39 cellular contexts compared by ENCODE assay signal in genomic region chr4:121439669-121440068, GRCh38. TPM values are rescaled to one million over a fixed set of nuclear protein-coding genes. Genes with fewer than 3 reads are reported as not detected.
"Had no signal": no experiment of that assay in that cellular context is flagged by ENCODE, and none has a peak within 500 bp of the region (broad histone marks: within the 10 kb centered on the region; RNA-seq: fewer than 3 reads in every experiment).

No MANE protein-coding gene starts in this region.

- H3K4me1 ChIP-seq: adrenal gland, ascending aorta, breast epithelium had no signal

- H3K27ac ChIP-seq: adrenal gland, ascending aorta, brain microvascular endothelial cell, breast epithelium, cardiac muscle cell had no signal

- H3K27ac Mint-ChIP-seq: activated naive CD4-positive, alpha-beta T cell treated with anti-CD3 and anti-CD28 coated beads for 36 hours; activated naive CD4-positive, alpha-beta T cell treated with anti-CD3 and anti-CD28 coated beads, Interleukin-2, amount 10 ng/mL, durations not matched to agents 7 days and 5 days; activated naive CD4-positive, alpha-beta T cell treated with anti-CD3 and anti-CD28 coated beads, Interleukin-2, amount 50 U/mL, for 24 hours; activated naive CD4-positive, alpha-beta T cell treated with anti-CD3 and anti-CD28 coated beads, Interleukin-2, amount 50 U/mL, for 72 hours; activated naive CD8-positive, alpha-beta T cell; activated naive CD8-positive, alpha-beta T cell treated with anti-CD3 and anti-CD28 coated beads for 36 hours; activated naive CD8-positive, alpha-beta T cell treated with anti-CD3 and anti-CD28 coated beads, Interleukin-2, amount 10 ng/mL, durations not matched to agents 7 days and 5 days; activated naive CD8-positive, alpha-beta T cell treated with anti-CD3 and anti-CD28 coated beads, Interleukin-2, amount 50 U/mL, for 24 hours; activated T-cell treated with anti-CD3 and anti-CD28 coated beads, Interleukin-2, amount 50 U/mL, for 24 hours; activated T-cell treated with anti-CD3 and anti-CD28 coated beads, Interleukin-2, amount 50 U/mL, for 72 hours; activated T-helper 1 cell treated with anti-CD3 and anti-CD28 coated beads, Interleukin-12 subunit alpha, Interleukin-12 subunit beta, Interleukin-2, Interleukin-4 antibody, amounts not matched to agents 30 ng/mL and 10 ng/mL and 1 ng/mL, durations not matched to agents 14 hours and 24 hours and 36 hours; activated T-helper 17 cell treated with anti-CD3 and anti-CD28 coated beads, Interleukin-2, amount 50 U/mL, for 72 hours; activated T-helper 2 cell treated with anti-CD3 and anti-CD28 coated beads, Interferon-gamma antibody, Interleukin-2, Interleukin-4, amounts not matched to agents 10 μg/mL and 5 μg/mL and 100 μg/mL, durations not matched to agents 14 hours and 24 hours and 36 hours; brain had no signal

- H3K4me3 Mint-ChIP-seq: activated naive CD4-positive, alpha-beta T cell treated with anti-CD3 and anti-CD28 coated beads for 36 hours; activated naive CD4-positive, alpha-beta T cell treated with anti-CD3 and anti-CD28 coated beads, Interleukin-2, amount 10 ng/mL, durations not matched to agents 7 days and 5 days; activated naive CD4-positive, alpha-beta T cell treated with anti-CD3 and anti-CD28 coated beads, Interleukin-2, amount 50 U/mL, for 24 hours; activated naive CD8-positive, alpha-beta T cell; activated naive CD8-positive, alpha-beta T cell treated with anti-CD3 and anti-CD28 coated beads for 36 hours; activated naive CD8-positive, alpha-beta T cell treated with anti-CD3 and anti-CD28 coated beads, Interleukin-2, amount 10 ng/mL, durations not matched to agents 7 days and 5 days; activated naive CD8-positive, alpha-beta T cell treated with anti-CD3 and anti-CD28 coated beads, Interleukin-2, amount 50 U/mL, for 24 hours; activated T-cell treated with anti-CD3 and anti-CD28 coated beads, Interleukin-2, amount 50 U/mL, for 24 hours; activated T-cell treated with anti-CD3 and anti-CD28 coated beads, Interleukin-2, amount 50 U/mL, for 4 hours; activated T-cell treated with anti-CD3 and anti-CD28 coated beads, Interleukin-2, amount 50 U/mL, for 72 hours; activated T-helper 1 cell treated with anti-CD3 and anti-CD28 coated beads, Interleukin-12 subunit alpha, Interleukin-12 subunit beta, Interleukin-2, Interleukin-4 antibody, amounts not matched to agents 30 ng/mL and 10 ng/mL and 1 ng/mL, durations not matched to agents 14 hours and 24 hours and 36 hours; activated T-helper 17 cell treated with anti-CD3 and anti-CD28 coated beads, Interleukin-2, amount 50 U/mL, for 72 hours; brain; central memory CD8-positive, alpha-beta T cell had no signal

- H3K27me3 ChIP-seq: adrenal gland, ascending aorta, brain microvascular endothelial cell, breast epithelium, cardiac muscle cell had no signal

- H3K36me3 Mint-ChIP-seq: activated naive CD4-positive, alpha-beta T cell treated with anti-CD3 and anti-CD28 coated beads, Interleukin-2, amount 10 ng/mL, durations not matched to agents 7 days and 5 days; activated naive CD8-positive, alpha-beta T cell treated with anti-CD3 and anti-CD28 coated beads for 36 hours; activated naive CD8-positive, alpha-beta T cell treated with anti-CD3 and anti-CD28 coated beads, Interleukin-2, amount 10 ng/mL, durations not matched to agents 7 days and 5 days; brain had no signal

- H3K36me3 ChIP-seq: adrenal gland, ascending aorta, brain microvascular endothelial cell, breast epithelium, cardiac muscle cell had no signal

- ATAC-seq: activated naive CD4-positive, alpha-beta T cell treated with anti-CD3 and anti-CD28 coated beads, Interleukin-2, amount 50 U/mL, for 72 hours; activated naive CD8-positive, alpha-beta T cell treated with anti-CD3 and anti-CD28 coated beads, Interleukin-2, amount 50 U/mL, for 24 hours; activated T-cell treated with anti-CD3 and anti-CD28 coated beads, Interleukin-2, amount 50 U/mL, for 4 hours; activated T-cell treated with anti-CD3 and anti-CD28 coated beads, Interleukin-2, amount 50 U/mL, for 72 hours; activated T-helper 17 cell treated with anti-CD3 and anti-CD28 coated beads, Interleukin-2, amount 50 U/mL, for 72 hours had no signal

- DNase-seq: activated effector memory CD4-positive, alpha-beta T cell treated with anti-CD3 and anti-CD28 coated beads, Interleukin-2, amount 50 U/mL, for 16 hours; activated effector memory CD4-positive, alpha-beta T cell treated with Interleukin-2 at 50 U/mL for 16 hours; activated gamma-delta T cell; activated gamma-delta T cell treated with Interleukin-2 at 50 U/mL for 16 hours; activated naive CD4-positive, alpha-beta T cell; activated naive CD4-positive, alpha-beta T cell treated with anti-CD3 and anti-CD28 coated beads for 36 hours; activated naive CD4-positive, alpha-beta T cell treated with anti-CD3 and anti-CD28 coated beads, Interleukin-2, amount 10 ng/mL, durations not matched to agents 7 days and 5 days; activated naive CD4-positive, alpha-beta T cell treated with anti-CD3 and anti-CD28 coated beads, Interleukin-2, amount 50 U/mL, for 16 hours; activated naive CD4-positive, alpha-beta T cell treated with Interleukin-2 at 50 U/mL for 16 hours; activated naive CD8-positive, alpha-beta T cell treated with anti-CD3 and anti-CD28 coated beads for 36 hours; activated naive CD8-positive, alpha-beta T cell treated with anti-CD3 and anti-CD28 coated beads, Interleukin-2, amount 10 ng/mL, durations not matched to agents 7 days and 5 days; activated naive CD8-positive, alpha-beta T cell treated with anti-CD3 and anti-CD28 coated beads, Interleukin-2, amount 50 U/mL, for 24 hours; activated T-cell treated with anti-CD3 and anti-CD28 coated beads, Interleukin-2, amount 50 U/mL, for 1 hour; activated T-cell treated with anti-CD3 and anti-CD28 coated beads, Interleukin-2, amount 50 U/mL, for 24 hours; activated T-cell treated with anti-CD3 and anti-CD28 coated beads, Interleukin-2, amount 50 U/mL, for 4 hours; activated T-cell treated with anti-CD3 and anti-CD28 coated beads, Interleukin-2, amount 50 U/mL, for 48 hours; activated T-cell treated with anti-CD3 and anti-CD28 coated beads, Interleukin-2, amount 50 U/mL, for 72 hours; adrenal gland; amniotic stem cell; amygdala; anterior cingulate cortex; brain microvascular endothelial cell; caudate nucleus; central memory CD4-positive, alpha-beta T cell; cerebellar nuclear complex had no signal

- H3K4me1 Mint-ChIP-seq: activated naive CD4-positive, alpha-beta T cell treated with anti-CD3 and anti-CD28 coated beads, Interleukin-2, amount 10 ng/mL, durations not matched to agents 7 days and 5 days; activated naive CD4-positive, alpha-beta T cell treated with anti-CD3 and anti-CD28 coated beads, Interleukin-2, amount 50 U/mL, for 24 hours; activated naive CD8-positive, alpha-beta T cell treated with anti-CD3 and anti-CD28 coated beads for 36 hours; activated naive CD8-positive, alpha-beta T cell treated with anti-CD3 and anti-CD28 coated beads, Interleukin-2, amount 10 ng/mL, durations not matched to agents 7 days and 5 days; activated naive CD8-positive, alpha-beta T cell treated with anti-CD3 and anti-CD28 coated beads, Interleukin-2, amount 50 U/mL, for 24 hours; activated T-helper 17 cell treated with anti-CD3 and anti-CD28 coated beads, Interleukin-2, amount 50 U/mL, for 72 hours; brain; central memory CD8-positive, alpha-beta T cell had no signal

- H3K4me3 ChIP-seq: adrenal gland, ascending aorta, breast epithelium, cardiac muscle cell had no signal

- H3K27me3 Mint-ChIP-seq: activated naive CD4-positive, alpha-beta T cell treated with anti-CD3 and anti-CD28 coated beads, Interleukin-2, amount 10 ng/mL, durations not matched to agents 7 days and 5 days had no signal

RNA-seq across cellular contexts. Expression of gene QRFPR, which starts 58.9 kb away (rescaled TPM):
- total RNA-seq: activated naive CD4-positive, alpha-beta T cell treated with anti-CD3 and anti-CD28 coated beads for 36 hours; activated naive CD4-positive, alpha-beta T cell treated with anti-CD3 and anti-CD28 coated beads, Interleukin-2, amount 50 U/mL, for 72 hours; activated naive CD8-positive, alpha-beta T cell treated with anti-CD3 and anti-CD28 coated beads for 36 hours; activated naive CD8-positive, alpha-beta T cell treated with anti-CD3 and anti-CD28 coated beads, Interleukin-2, amount 10 ng/mL, durations not matched to agents 7 days and 5 days; activated T-cell treated with anti-CD3 and anti-CD28 coated beads, Interleukin-2, amount 50 U/mL, for 4 hours; activated T-cell treated with anti-CD3 and anti-CD28 coated beads, Interleukin-2, amount 50 U/mL, for 72 hours; activated T-helper 1 cell treated with anti-CD3 and anti-CD28 coated beads, Interleukin-12 subunit alpha, Interleukin-12 subunit beta, Interleukin-2, Interleukin-4 antibody, amounts not matched to agents 30 ng/mL and 10 ng/mL and 1 ng/mL, durations not matched to agents 14 hours and 24 hours and 36 hours; activated T-helper 17 cell treated with anti-CD3 and anti-CD28 coated beads, Interleukin-2, amount 50 U/mL, for 72 hours; activated T-helper 2 cell treated with anti-CD3 and anti-CD28 coated beads, Interferon-gamma antibody, Interleukin-2, Interleukin-4, amounts not matched to agents 10 μg/mL and 5 μg/mL and 100 μg/mL, durations not matched to agents 14 hours and 24 hours and 36 hours; astrocyte; bronchial epithelial cell; chondrocyte had no signal
